ENCODE assay signal across 8 cellular contexts in genomic region chr19:43562698-43563241, GRCh38. TPM values are rescaled to one million over a fixed set of nuclear protein-coding genes. Genes with fewer than 3 reads are reported as not detected.
DNase-seq lines count a peak whose midpoint lies in the region; ATAC-seq and TF ChIP-seq lines count a peak whose summit lies in the region.

No MANE protein-coding gene starts in this region.

- H3F3A ChIP-seq in PC-3 (ENCODE audit: low read length, unreplicated experiment): no peaks in the 10 kb centered on the region

- H3K9me3 Mint-ChIP-seq in activated T-cell treated with anti-CD3 and anti-CD28 coated beads, Interleukin-2, amount 50 U/mL, for 72 hours: peaks cover 0 to 2% of the 10 kb centered on the region in 2 donors

- H4K20me1 ChIP-seq in PC-3 (ENCODE audit: low read length): no peaks in the 10 kb centered on the region

- peak overlapping the region; percentile 65 to 75 for H3K4me3 Mint-ChIP-seq in activated T-cell treated with anti-CD3 and anti-CD28 coated beads, Interleukin-2, amount 50 U/mL, for 72 hours

- intact Hi-C loops in PC-3 (cut with micrococcal nuclease): no loop called here
- intact Hi-C loops in vagina (cut with DNase I): loop anchor here (10.0 kb wide), 1 partner anchor 92 kb away; no protein-coding TSS in a partner anchor

- BruUV-seq in PC-3 (replicated peaks; lab: Mats Ljungman, UMichigan): no TSS peak

- H3K9me2 ChIP-seq in PC-3 (replicated peaks; ENCODE audit: low read length): no peaks in the 10 kb centered on the region

- H3K27ac Mint-ChIP-seq in activated T-cell treated with anti-CD3 and anti-CD28 coated beads, Interleukin-2, amount 50 U/mL, for 72 hours: peak overlapping the region; percentile 94

- DNase-seq in GM12865 (ENCODE audit: low read depth) (peak; percentile 82), PC-3 (peak; percentile 71), fibroblast of the aortic adventitia (ENCODE audit: low read depth) (peak; percentile 23), renal cortical epithelial cell (ENCODE audit: low read depth) (peak; percentile 65), vagina (ENCODE audit: extremely low spot score in 2 of 2) (no peak), amniotic stem cell (lab: John Stamatoyannopoulos, UW) (no peak)
- peak; percentile 71 to 79 for DNase-seq in activated T-cell treated with anti-CD3 and anti-CD28 coated beads, Interleukin-2, amount 50 U/mL, for 72 hours

- CTCF ChIA-PET in PC-3 (lab: Charles Lee): no interaction called here

- H3K79me2 ChIP-seq in PC-3 (ENCODE audit: low read length): no peaks in the 10 kb centered on the region

- H3K4me1 Mint-ChIP-seq in activated T-cell treated with anti-CD3 and anti-CD28 coated beads, Interleukin-2, amount 50 U/mL, for 72 hours (ENCODE audit: low read depth): peaks cover 51% of the 10 kb centered on the region

- H3K4me3 ChIP-seq in GM12865 (ENCODE audit: low read depth, low read length) (no peak overlapping the region), PC-3 (ENCODE audit: low read length) (no peak overlapping the region), fibroblast of the aortic adventitia (ENCODE audit: low read depth, low read length) (no peak overlapping the region), vagina (no peak overlapping the region)

- H3K9ac ChIP-seq in PC-3 (ENCODE audit: low read length): no peak overlapping the region; the same call in 1 of the 2 replicates

- no peak for TF ChIP-seq POLR2A in vagina (IDR thresholded peaks at IDR 0.05)

- POLR2A ChIA-PET in PC-3 (lab: Charles Lee; ENCODE audit: unreplicated experiment): no interaction called here

- H2AFZ ChIP-seq in PC-3 (ENCODE audit: low read length): no peak overlapping the region

- peaks cover 11% of the 10 kb centered on the region for H3K4me1 ChIP-seq in PC-3 (ENCODE audit: insufficient read depth, low read length)
- peaks cover 9% of the 10 kb centered on the region for H3K4me1 ChIP-seq in vagina

- peak overlapping the region; percentile 78 for H3K27ac ChIP-seq in PC-3 (ENCODE audit: low read length)
- H3K27ac ChIP-seq in vagina: peak overlapping the region; percentile 32

- H3K9me3 ChIP-seq in PC-3 (ENCODE audit: low read length) (no peaks in the 10 kb centered on the region), vagina (no peaks in the 10 kb centered on the region)

- ATAC-seq in HG03139 (IDR thresholded peaks at IDR 0.05; ENCODE audit: unreplicated experiment) (peak; percentile 62), PC-3 (peak; percentile 75)
- peak; percentile 94 to 96 for ATAC-seq in activated T-cell treated with anti-CD3 and anti-CD28 coated beads, Interleukin-2, amount 50 U/mL, for 72 hours (replicated peaks in 1 of 2)

- H3K36me3 Mint-ChIP-seq in activated T-cell treated with anti-CD3 and anti-CD28 coated beads, Interleukin-2, amount 50 U/mL, for 72 hours (ENCODE audit: insufficient read depth in 2 of 2): peaks cover 11 to 19% of the 10 kb centered on the region in 2 donors

- H3K27me3 ChIP-seq in PC-3 (ENCODE audit: low read length): no peaks in the 10 kb centered on the region
- H3K27me3 ChIP-seq in vagina: no peaks in the 10 kb centered on the region

- H3K36me3 ChIP-seq in PC-3 (ENCODE audit: low read depth, low read length): no peaks in the 10 kb centered on the region; the same call in 1 of the 2 replicates
- peaks cover 0 to 6% of the 10 kb centered on the region in 2 donors for H3K36me3 ChIP-seq in vagina

- H3K4me2 ChIP-seq in PC-3 (ENCODE audit: low read length): 0 out of 2 replicates have a peak overlapping the region, but pooled peaks have one; percentile 31

- TF ChIP-seq CTCF in GM12865 (IDR thresholded peaks at IDR 0.05; ENCODE audit: insufficient read depth, low read depth, low read length, missing control alignments) (no peak), PC-3 (conservative IDR thresholded peaks at IDR 0.05; ENCODE audit: low read depth, low read length) (no peak), fibroblast of the aortic adventitia (IDR thresholded peaks at IDR 0.05; ENCODE audit: insufficient read depth, low read length) (no peak), vagina (IDR thresholded peaks at IDR 0.05) (no peak)

- H3K27me3 Mint-ChIP-seq in activated T-cell treated with anti-CD3 and anti-CD28 coated beads, Interleukin-2, amount 50 U/mL, for 72 hours (ENCODE audit: low read depth): no peaks in the 10 kb centered on the region

RNA-seq across cellular contexts. Expression of gene XRCC1, which starts 12.6 kb away (rescaled TPM):
- total RNA-seq in PC-3 (2014; rRNA removed) (23.4 and 43.1 TPM in 2 replicates), fibroblast of the aortic adventitia (ENCODE audit: low replicate concordance) (23.5 and 32.9 TPM in 2 replicates), renal cortical epithelial cell (15.6 and 16.7 TPM in 2 replicates), vagina (20.9 TPM)
- 10 to 100 TPM; 58.4 to 66.7 TPM for total RNA-seq in activated T-cell treated with anti-CD3 and anti-CD28 coated beads, Interleukin-2, amount 50 U/mL, for 72 hours

RNA-seq across cellular contexts. Expression of gene PINLYP, which starts 12.8 kb away (rescaled TPM):
- total RNA-seq in PC-3 (2014; rRNA removed) (0.18 TPM in 1 of 2 replicates, not detected in the other), fibroblast of the aortic adventitia (ENCODE audit: low replicate concordance) (6.4 and 7.4 TPM in 2 replicates), renal cortical epithelial cell (0.52 and 2.2 TPM in 2 replicates), vagina (8.8 TPM)
- 10 to 100 TPM in 1 of 2 donors, 1 to 10 TPM in 1; 8.9 to 18.1 TPM for total RNA-seq in activated T-cell treated with anti-CD3 and anti-CD28 coated beads, Interleukin-2, amount 50 U/mL, for 72 hours

RNA-seq across cellular contexts. Expression of gene ZNF575, which starts 29.8 kb away (rescaled TPM):
- total RNA-seq in PC-3 (2014; rRNA removed): 0.98 TPM in 1 of 2 replicates, not detected in the other
- 1 to 10 TPM; 3.2 to 4.3 TPM for total RNA-seq in activated T-cell treated with anti-CD3 and anti-CD28 coated beads, Interleukin-2, amount 50 U/mL, for 72 hours
- 0.63 TPM in 1 of 2 replicates, not detected in the other for total RNA-seq in fibroblast of the aortic adventitia (ENCODE audit: low replicate concordance)
- total RNA-seq in renal cortical epithelial cell: 0.25 TPM in 1 of 2 replicates, not detected in the other
- total RNA-seq in vagina: 2.9 TPM

RNA-seq across cellular contexts. Expression of gene IRGQ, which starts 33.2 kb away (rescaled TPM):
- 12.5 and 12.9 TPM in 2 replicates for total RNA-seq in PC-3 (2014; rRNA removed)
- 10 to 100 TPM; 13.6 to 16.6 TPM for total RNA-seq in activated T-cell treated with anti-CD3 and anti-CD28 coated beads, Interleukin-2, amount 50 U/mL, for 72 hours
- total RNA-seq in fibroblast of the aortic adventitia (ENCODE audit: low replicate concordance): 17.5 and 32.3 TPM in 2 replicates
- total RNA-seq in renal cortical epithelial cell: 41.7 and 64.6 TPM in 2 replicates
- 11.0 TPM for total RNA-seq in vagina

RNA-seq across cellular contexts. Expression of gene ZNF576, which starts 33.6 kb away (rescaled TPM):
- total RNA-seq in PC-3 (2014; rRNA removed): 10.9 and 14.7 TPM in 2 replicates
- total RNA-seq in activated T-cell treated with anti-CD3 and anti-CD28 coated beads, Interleukin-2, amount 50 U/mL, for 72 hours: 10 to 100 TPM; 10.0 to 11.8 TPM
- 10.0 and 10.3 TPM in 2 replicates for total RNA-seq in fibroblast of the aortic adventitia (ENCODE audit: low replicate concordance)
- total RNA-seq in renal cortical epithelial cell: 10.1 and 12.3 TPM in 2 replicates
- 21.9 TPM for total RNA-seq in vagina

Comparison
In these comparisons a context has a peak if more than half of its experiments do, and no peak if none do; other contexts are left out.
1. DNase-seq: peak in GM12865 (single experiment), PC-3 (single experiment), activated T-cell treated with anti-CD3 and anti-CD28 coated beads, Interleukin-2, amount 50 U/mL, for 72 hours (2 of 2), fibroblast of the aortic adventitia (single experiment) and renal cortical epithelial cell (single experiment); none in vagina (0 of 2) and amniotic stem cell (single experiment).
2. Peak in every context shown above with its lines, with median percentiles within 50 percentile points of each other: ATAC-seq.